ENCODE assay signal across 7 cellular contexts in the genomic region with DNA sequence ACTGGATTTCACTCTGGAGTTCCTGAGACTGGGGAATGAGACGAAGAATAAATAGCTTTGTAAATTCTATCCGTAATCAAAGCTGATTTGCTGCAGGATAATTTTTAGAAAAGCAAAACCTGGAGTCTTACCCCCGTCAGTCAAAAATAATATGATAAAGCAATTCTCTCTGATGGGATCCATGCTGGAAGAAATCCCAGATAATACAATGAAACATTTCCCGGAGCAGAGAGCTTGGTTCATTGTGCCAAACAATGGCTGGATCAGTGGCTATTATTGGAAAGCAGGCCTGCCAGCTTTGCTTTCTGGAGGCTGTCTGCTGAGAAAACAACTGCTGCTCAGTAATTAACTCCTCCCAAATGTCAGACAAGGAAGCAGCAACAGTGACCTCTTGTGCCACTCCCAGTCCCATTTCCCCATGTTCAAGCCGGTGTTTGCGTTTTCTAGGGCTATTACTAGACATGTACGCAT.
DNase-seq lines count a peak whose midpoint lies in the region; ATAC-seq and TF ChIP-seq lines count a peak whose summit lies in the region.

No MANE protein-coding gene starts in this region.

- TF ChIP-seq CTCF in transverse colon (IDR thresholded peaks at IDR 0.05): no peak

- H3K27me3 ChIP-seq in transverse colon: no peaks in the 10 kb centered on the region

- WGBS in transverse colon (ENCODE audit: low coverage in 1 of 2), 2 donors: 40 to 46% methylated on average over 7 of the region's 7 CpGs

- no peaks in the 10 kb centered on the region for H3K9me3 ChIP-seq in transverse colon

- no peak overlapping the region for H3K4me3 ChIP-seq in transverse colon

- peak; percentile 97 for DNase-seq in NCI-H146 (lab: John Stamatoyannopoulos, UW)
- DNase-seq in amygdala (lab: John Stamatoyannopoulos, UW): peak in 53 of 56 donors; percentile 5 to 87 (median 54)
- peak; percentile 5 for DNase-seq in iPS DF 19.7 (ENCODE audit: low read depth, low spot score)
- DNase-seq in transverse colon: peak; percentile 10
- no peak for DNase-seq in KG1 (lab: John Stamatoyannopoulos, UW)

- TF ChIP-seq POLR2A in transverse colon (IDR thresholded peaks at IDR 0.05): no peak

- ATAC-seq in GM19023 (IDR thresholded peaks at IDR 0.05; ENCODE audit: unreplicated experiment): no peak
- ATAC-seq in GM18867 (IDR thresholded peaks at IDR 0.05; ENCODE audit: unreplicated experiment): no peak

- no peaks in the 10 kb centered on the region for H3K4me1 ChIP-seq in transverse colon

- in situ Hi-C loops in transverse colon (cut with MboI; ENCODE audit: low pct_ligation_motif_present in 1 of 4, low pct_unique_long_range_greater_than_20kb in 1 of 4, low sequenced_read_pairs in 3 of 4): no loop called here

- H3K27ac ChIP-seq in transverse colon: peak overlapping the region in 1 of 4 donors; percentile 23

- no peaks in the 10 kb centered on the region for H3K36me3 ChIP-seq in transverse colon

- intact Hi-C loops in transverse colon (cut with DNase I; ENCODE audit: low total_unique reads): no loop called here

- TF ChIP-seq EP300 in transverse colon (IDR thresholded peaks at IDR 0.05; ENCODE audit: low read depth): no peak
